In genomic region chr6:88637761-88638160, GRCh38 we compare ENCODE assay signal across 10 cellular contexts.
"Had no signal": no experiment of that assay in that cellular context is flagged by ENCODE, and none has a peak within 500 bp of the region (broad histone marks: within the 10 kb centered on the region; RNA-seq: fewer than 3 reads in every experiment).

No MANE protein-coding gene starts in this region.

- H3K4me2 ChIP-seq: GM23338, KMS-11 had no signal

- ATAC-seq: GM23338, HCT116, HepG2 had no signal

- H3K4me3 Mint-ChIP-seq: GM23338, H9, IgD-negative memory B cell had no signal

- H3K27ac ChIP-seq: HL-60, KMS-11 had no signal

- H3K4me3 ChIP-seq: GM23338 had no signal

- H3K27ac Mint-ChIP-seq: GM23338, H9, IgD-negative memory B cell had no signal

- FAIRE-seq: H1, H54, HepG2 had no signal

- H3K27me3 Mint-ChIP-seq: IgD-negative memory B cell had no signal

- H3K9ac ChIP-seq: KMS-11 had no signal

- H2AFZ ChIP-seq: GM23338 had no signal

- DNase-seq: H9, KBM-7 had no signal

- H3K9me3 Mint-ChIP-seq: GM23338, H9, IgD-negative memory B cell had no signal
